8 cellular contexts compared by ENCODE assay signal in the genomic region with DNA sequence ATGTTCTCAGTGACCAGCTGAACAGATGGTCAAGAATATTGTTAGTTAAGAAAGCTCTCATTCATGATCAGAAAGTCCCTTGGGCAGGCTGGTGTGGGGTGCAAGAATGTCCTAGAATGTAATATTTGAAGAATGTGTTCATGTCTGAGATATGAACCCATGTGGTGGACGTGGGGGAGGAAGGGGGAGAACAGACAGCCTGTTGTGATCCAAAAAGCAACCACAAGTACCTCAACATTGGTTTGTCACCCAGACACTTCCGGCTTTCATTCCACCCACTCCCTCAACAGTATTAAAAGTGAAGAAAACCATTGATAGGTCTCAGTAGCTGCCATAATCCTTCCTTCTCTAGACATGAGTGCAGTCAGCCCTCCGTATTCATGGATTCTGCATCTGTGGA.
DNase-seq lines count a peak whose midpoint lies in the region; ATAC-seq and TF ChIP-seq lines count a peak whose summit lies in the region.

No MANE protein-coding gene starts in this region.

- H3K27ac Mint-ChIP-seq in activated CD8-positive, alpha-beta T cell treated with anti-CD3 and anti-CD28 coated beads for 36 hours, result peak overlapping the region; percentile 79

- ATAC-seq in GM19372 (IDR thresholded peaks at IDR 0.05; ENCODE audit: low read depth, unreplicated experiment) (peak; percentile 97), HG03571 (IDR thresholded peaks at IDR 0.05; ENCODE audit: unreplicated experiment) (peak; percentile 94)
- ATAC-seq in activated CD8-positive, alpha-beta T cell treated with anti-CD3 and anti-CD28 coated beads for 36 hours, result peak; percentile 83

- TF ChIP-seq CTCF in activated CD8-positive, alpha-beta T cell treated with anti-CD3 and anti-CD28 coated beads for 36 hours (IDR thresholded peaks at IDR 0.05), result no peak

- CTCF ChIA-PET in activated CD8-positive, alpha-beta T cell treated with anti-CD3 and anti-CD28 coated beads for 36 hours (lab: Charles Lee), result interaction anchor here (1.1 to 1.7 kb wide), 5 partner anchors 78 to 337 kb away, joined by 3 to 9 read pairs (median 4); no protein-coding TSS in a partner anchor

- POLR2A ChIA-PET in activated CD8-positive, alpha-beta T cell treated with anti-CD3 and anti-CD28 coated beads for 36 hours (lab: Charles Lee), result interaction anchor here (0.6 to 4.0 kb wide), 4 partner anchors 11 to 96 kb away, joined by 3 to 25 read pairs (median 11); partner anchors contain the start of gene MAML3

- peak overlapping the region; percentile 63 for H3K4me3 Mint-ChIP-seq in activated CD8-positive, alpha-beta T cell treated with anti-CD3 and anti-CD28 coated beads for 36 hours

- peaks cover 44% of the 10 kb centered on the region for H3K4me1 Mint-ChIP-seq in activated CD8-positive, alpha-beta T cell treated with anti-CD3 and anti-CD28 coated beads for 36 hours (ENCODE audit: low read depth)

- DNase-seq in AG08396 (ENCODE audit: low spot score) (peak; percentile 55), foreskin melanocyte (peak; percentile 100), HK-2 (ENCODE audit: unreplicated experiment) (no peak), posterior vena cava (ENCODE audit: low spot score) (no peak)
- DNase-seq in activated CD8-positive, alpha-beta T cell treated with anti-CD3 and anti-CD28 coated beads for 36 hours, result peak; percentile 94
- peak; percentile 45 for DNase-seq in stimulated activated CD8-positive, alpha-beta memory T cell treated with anti-CD3 and anti-CD28 coated beads, Interleukin-4, amount 100 ng/mL, for 24 hours (ENCODE audit: low read depth)

- H3K36me3 Mint-ChIP-seq in activated CD8-positive, alpha-beta T cell treated with anti-CD3 and anti-CD28 coated beads for 36 hours (ENCODE audit: low read depth), result no peaks in the 10 kb centered on the region

- peaks cover 4% of the 10 kb centered on the region for H3K9me3 Mint-ChIP-seq in activated CD8-positive, alpha-beta T cell treated with anti-CD3 and anti-CD28 coated beads for 36 hours

- H3K27me3 Mint-ChIP-seq in activated CD8-positive, alpha-beta T cell treated with anti-CD3 and anti-CD28 coated beads for 36 hours, result peaks cover 23% of the 10 kb centered on the region

- intact Hi-C loops in activated CD8-positive, alpha-beta T cell treated with anti-CD3 and anti-CD28 coated beads for 36 hours (cut with micrococcal nuclease), result loop anchor here (5.0 kb wide), 2 partner anchors 45 to 80 kb away; partner anchors contain the start of gene MAML3
- intact Hi-C loops in posterior vena cava (cut with DNase I), result no loop called here

Comparison
In these comparisons a context has a peak if more than half of its experiments do, and no peak if none do; other contexts are left out.
1. DNase-seq: peak in AG08396 (single experiment), activated CD8-positive, alpha-beta T cell treated with anti-CD3 and anti-CD28 coated beads for 36 hours (single experiment), foreskin melanocyte (single experiment) and stimulated activated CD8-positive, alpha-beta memory T cell treated with anti-CD3 and anti-CD28 coated beads, Interleukin-4, amount 100 ng/mL, for 24 hours (single experiment); none in HK-2 (single experiment) and posterior vena cava (single experiment).
2. Peak in every context shown above with its lines, with median percentiles within 50 percentile points of each other: ATAC-seq.